Comparison of ENCODE assay signal across 8 cellular contexts in genomic region chr6:31821301-31822037, GRCh38. TPM values are rescaled to one million over a fixed set of nuclear protein-coding genes. Genes with fewer than 3 reads are reported as not detected.
DNase-seq lines count a peak whose midpoint lies in the region; ATAC-seq and TF ChIP-seq lines count a peak whose summit lies in the region.

No MANE protein-coding gene starts in this region.

- H3K9me3 Mint-ChIP-seq in activated naive CD8-positive, alpha-beta T cell treated with anti-CD3 and anti-CD28 coated beads, Interleukin-2, amount 50 U/mL, for 24 hours = no peaks in the 10 kb centered on the region

- H3K4me3 Mint-ChIP-seq in activated naive CD8-positive, alpha-beta T cell treated with anti-CD3 and anti-CD28 coated beads, Interleukin-2, amount 50 U/mL, for 24 hours = peak overlapping the region; percentile 87

- 4% methylated on average over 39 of the region's 39 CpGs for WGBS in right cardiac atrium

- peaks cover 69% of the 10 kb centered on the region for H3K4me1 Mint-ChIP-seq in activated naive CD8-positive, alpha-beta T cell treated with anti-CD3 and anti-CD28 coated beads, Interleukin-2, amount 50 U/mL, for 24 hours

- H3K4me3 ChIP-seq in GM12865 (ENCODE audit: low read depth, low read length) (peak overlapping the region; percentile 91), right cardiac atrium (ENCODE audit: low read length) (peak overlapping the region; percentile 60)

- H3K27me3 Mint-ChIP-seq in activated naive CD8-positive, alpha-beta T cell treated with anti-CD3 and anti-CD28 coated beads, Interleukin-2, amount 50 U/mL, for 24 hours = no peaks in the 10 kb centered on the region

- ATAC-seq in HG03196 (IDR thresholded peaks at IDR 0.05; ENCODE audit: unreplicated experiment) = peak; percentile 26
- peak; percentile 50 for ATAC-seq in activated naive CD8-positive, alpha-beta T cell treated with anti-CD3 and anti-CD28 coated beads, Interleukin-2, amount 50 U/mL, for 24 hours
- peak; percentile 65 to 68 for ATAC-seq in right cardiac atrium
- ATAC-seq in GM19452 (IDR thresholded peaks at IDR 0.05; ENCODE audit: unreplicated experiment) = no peak

- peaks cover 4% of the 10 kb centered on the region for H3K4me1 ChIP-seq in right cardiac atrium (ENCODE audit: control insufficient read depth, insufficient read depth, low read length)

- H3K36me3 Mint-ChIP-seq in activated naive CD8-positive, alpha-beta T cell treated with anti-CD3 and anti-CD28 coated beads, Interleukin-2, amount 50 U/mL, for 24 hours (ENCODE audit: low read depth) = peaks cover 2% of the 10 kb centered on the region

- no peaks in the 10 kb centered on the region for H3K27me3 ChIP-seq in right cardiac atrium (ENCODE audit: control insufficient read depth, insufficient read depth)

- intact Hi-C loops in right cardiac atrium (cut with DNase I) = no loop called here
- intact Hi-C loops in posterior vena cava (cut with DNase I) = no loop called here

- no peaks in the 10 kb centered on the region for H3K9me3 ChIP-seq in right cardiac atrium (ENCODE audit: control insufficient read depth, low read length)

- peak overlapping the region; percentile 96 for H3K27ac ChIP-seq in right cardiac atrium (ENCODE audit: low read length)

- no peak for TF ChIP-seq CTCF in GM12865 (IDR thresholded peaks at IDR 0.05; ENCODE audit: insufficient read depth, low read depth, low read length, missing control alignments)

- peak; percentile 69 for DNase-seq in GM12865 (ENCODE audit: low read depth)
- DNase-seq in SHP77 (lab: John Stamatoyannopoulos, UW) = peak; percentile 57 to 65
- peak; percentile 85 for DNase-seq in activated naive CD8-positive, alpha-beta T cell treated with anti-CD3 and anti-CD28 coated beads, Interleukin-2, amount 50 U/mL, for 24 hours
- peak; percentile 87 to 93 (median 91) for DNase-seq in right cardiac atrium
- peak; percentile 90 for DNase-seq in posterior vena cava (ENCODE audit: low spot score)
- no peak for DNase-seq in HPDE6-E6E7 (ENCODE audit: extremely low spot score)

- H3K27ac Mint-ChIP-seq in activated naive CD8-positive, alpha-beta T cell treated with anti-CD3 and anti-CD28 coated beads, Interleukin-2, amount 50 U/mL, for 24 hours = peak overlapping the region; percentile 94

RNA-seq across cellular contexts. Expression of gene HSPA1B, which starts 6.1 kb away (rescaled TPM):
- 100 to 1,000 TPM; 110 to 299 (median 197) TPM for total RNA-seq in right cardiac atrium
- polyA plus RNA-seq in right cardiac atrium = 114 TPM
- total RNA-seq in posterior vena cava = 100 to 1,000 TPM in 1 of 2 donors, 10 to 100 TPM in 1; 89.8 to 106 TPM

RNA-seq across cellular contexts. Expression of gene HSPA1A, which starts 6.1 kb away (rescaled TPM):
- 100 to 1,000 TPM; 167 to 328 (median 273) TPM for total RNA-seq in right cardiac atrium
- 321 TPM for polyA plus RNA-seq in right cardiac atrium
- total RNA-seq in posterior vena cava = 100 to 1,000 TPM; 157 to 187 TPM

RNA-seq across cellular contexts. Expression of gene HSPA1L, which starts 6.4 kb away (rescaled TPM):
- total RNA-seq in right cardiac atrium (1 to 10 TPM; 1.6 to 2.8 (median 2.2) TPM), posterior vena cava (1 to 10 TPM; 1.4 to 1.7 TPM)
- 2.0 TPM for polyA plus RNA-seq in right cardiac atrium

RNA-seq across cellular contexts. Expression of gene LSM2, which starts 14.7 kb away (rescaled TPM):
- total RNA-seq in right cardiac atrium = 10 to 100 TPM; 22.8 to 27.3 (median 23.8) TPM
- 27.0 TPM for polyA plus RNA-seq in right cardiac atrium
- total RNA-seq in posterior vena cava = 10 to 100 TPM; 38.7 to 39.7 TPM

RNA-seq across cellular contexts. Expression of gene VARS1, which starts 25.9 kb away (rescaled TPM):
- 10 to 100 TPM; 21.7 to 30.6 (median 26.9) TPM for total RNA-seq in right cardiac atrium
- polyA plus RNA-seq in right cardiac atrium = 14.8 TPM
- 10 to 100 TPM; 49.0 to 60.8 TPM for total RNA-seq in posterior vena cava
